10 cellular contexts compared by ENCODE assay signal in the genomic region with DNA sequence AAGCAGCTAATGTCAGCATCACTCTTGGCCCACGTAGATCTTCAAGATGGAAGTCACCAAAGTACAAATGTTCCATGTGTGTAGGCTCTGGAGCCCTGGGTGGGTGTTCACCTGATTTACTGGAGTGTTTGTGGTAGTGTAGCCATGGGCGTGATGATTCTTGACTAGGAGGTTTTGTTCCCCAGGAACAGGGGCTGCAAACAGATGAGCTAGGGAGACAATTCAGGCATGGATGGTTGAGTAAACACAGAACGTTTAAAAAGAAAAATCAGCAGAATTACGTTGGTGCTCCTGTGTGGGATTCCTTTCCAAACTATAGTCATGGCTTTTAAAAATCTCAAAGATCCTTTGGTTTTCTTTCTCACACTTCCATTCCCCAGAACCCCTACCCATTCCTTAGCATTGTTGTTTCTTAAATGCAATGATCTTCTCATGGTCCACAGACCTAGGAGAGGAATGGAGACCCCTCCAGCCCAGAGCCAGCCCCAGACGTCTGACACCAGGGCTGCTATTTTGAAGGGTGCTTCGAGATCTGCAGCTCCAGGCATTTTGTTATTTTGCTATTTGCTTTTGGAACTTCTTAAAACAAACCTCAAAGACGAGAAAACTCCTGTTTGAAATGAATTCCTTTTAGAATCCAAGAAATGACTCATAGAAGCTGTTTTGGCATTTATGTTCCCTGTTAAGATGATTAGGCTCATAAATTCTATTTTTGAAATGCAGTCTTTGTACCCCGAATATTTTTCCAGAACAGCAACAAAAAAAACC.
DNase-seq lines count a peak whose midpoint lies in the region; ATAC-seq and TF ChIP-seq lines count a peak whose summit lies in the region.
"Had no signal": no experiment of that assay in that cellular context is flagged by ENCODE, and none has a peak within 500 bp of the region (broad histone marks: within the 10 kb centered on the region; RNA-seq: fewer than 3 reads in every experiment).

No MANE protein-coding gene starts in this region.

- DNase-seq in heart left ventricle, result no peak
- no peak for DNase-seq in Right ventricle myocardium superior
- peak; percentile 83 for DNase-seq in choroid plexus epithelial cell (ENCODE audit: low read depth)
- no peak for DNase-seq in vagina (ENCODE audit: extremely low spot score in 2 of 2)
- DNase-seq in 8988T, result no peak
- DNase-seq: effector CD8-positive, alpha-beta T cell; MV-4-11 had no signal

- WGBS in heart left ventricle, 4 donors, result 52 to 61% (median 59%) methylated on average over 8 of the region's 8 CpGs

- peak overlapping the region in 8 of 12 donors; percentile 4 to 70 (median 36) for H3K27ac ChIP-seq in heart left ventricle
- peak overlapping the region; percentile 31 for H3K27ac ChIP-seq in muscle layer of colon (ENCODE audit: low read depth, low read length)
- peak overlapping the region; percentile 79 for H3K27ac ChIP-seq in vagina

- peaks cover 0 to 31% (median 11%) of the 10 kb centered on the region in 12 donors for H3K4me1 ChIP-seq in heart left ventricle
- H3K4me1 ChIP-seq in muscle layer of colon (ENCODE audit: insufficient read depth, low read length), result peaks cover 19% of the 10 kb centered on the region
- peaks cover 39% of the 10 kb centered on the region for H3K4me1 ChIP-seq in vagina

- no peaks in the 10 kb centered on the region for H3K9me3 ChIP-seq in heart left ventricle
- no peaks in the 10 kb centered on the region for H3K9me3 ChIP-seq in muscle layer of colon (ENCODE audit: low read length)
- no peaks in the 10 kb centered on the region for H3K9me3 ChIP-seq in vagina

- intact Hi-C loops in heart left ventricle (cut with DNase I) (no loop called here), Right ventricle myocardium superior (cut with DNase I) (no loop called here), vagina (cut with DNase I) (loop anchor here (10.0 kb wide), 1 partner anchor 64 kb away; no protein-coding TSS in a partner anchor)

- H3K4me3 ChIP-seq in heart left ventricle, result no peak overlapping the region
- no peak overlapping the region for H3K4me3 ChIP-seq in choroid plexus epithelial cell (ENCODE audit: low read depth, low read length)
- no peak overlapping the region for H3K4me3 ChIP-seq in muscle layer of colon (ENCODE audit: low read depth in 1 of 2, low read length in 2 of 2)
- H3K4me3 ChIP-seq in vagina, result no peak overlapping the region

- ATAC-seq in heart left ventricle (no peak), Right ventricle myocardium superior (ENCODE audit: poor library complexity) (no peak), HG03457 (IDR thresholded peaks at IDR 0.05; ENCODE audit: unreplicated experiment) (no peak), GM18858 (IDR thresholded peaks at IDR 0.05; ENCODE audit: unreplicated experiment) (no peak)

- no peak for TF ChIP-seq POLR2A in heart left ventricle (IDR thresholded peaks at IDR 0.05)
- TF ChIP-seq POLR2A in vagina (IDR thresholded peaks at IDR 0.05), result no peak

- H3K36me3 ChIP-seq in heart left ventricle (no peaks in the 10 kb centered on the region), muscle layer of colon (ENCODE audit: insufficient read depth, low read length) (no peaks in the 10 kb centered on the region), vagina (no peaks in the 10 kb centered on the region)

- TF ChIP-seq CTCF in heart left ventricle (IDR thresholded peaks at IDR 0.05) (no peak), choroid plexus epithelial cell (conservative IDR thresholded peaks at IDR 0.05; ENCODE audit: low read depth, low read length) (no peak), vagina (IDR thresholded peaks at IDR 0.05) (no peak)

- H3K27me3 ChIP-seq in heart left ventricle, result no peaks in the 10 kb centered on the region
- no peaks in the 10 kb centered on the region for H3K27me3 ChIP-seq in muscle layer of colon (ENCODE audit: control insufficient read depth in 1 of 2, insufficient read depth in 2 of 2, low read length in 2 of 2)
- no peaks in the 10 kb centered on the region for H3K27me3 ChIP-seq in vagina

- H3K9ac ChIP-seq in muscle layer of colon (ENCODE audit: low read length), result no peak overlapping the region
